ENCODE assay signal across 16 cellular contexts in genomic region chr6:82687855-82688254, GRCh38.
DNase-seq lines count a peak whose midpoint lies in the region; ATAC-seq, FAIRE-seq and TF ChIP-seq lines count a peak whose summit lies in the region.
"Had no signal": no experiment of that assay in that cellular context is flagged by ENCODE, and none has a peak within 500 bp of the region (broad histone marks: within the 10 kb centered on the region; RNA-seq: fewer than 3 reads in every experiment).

No MANE protein-coding gene starts in this region.

- DNase-seq in Calu3: no peak
- no peak for DNase-seq in HTR-8/SVneo (ENCODE audit: insufficient read length, low spot score)
- peak; percentile 18 for DNase-seq in WTC11 (ENCODE audit: low spot score)
- DNase-seq in left kidney (ENCODE audit: low read depth, low spot score): peak; percentile 23
- DNase-seq in epidermal melanocyte (ENCODE audit: insufficient read length, low spot score): no peak
- no peak for DNase-seq in immature natural killer cell
- DNase-seq in LoVo (ENCODE audit: low spot score): no peak
- DNase-seq: EL, H7, NCI-H1048, NCI-H1436 treated with DMSO at 0.1 percent for 48 hours, NCI-H2029 treated with DMSO at 0.1 percent for 48 hours, NCI-H510A, Peyer's patch had no signal

- H3K36me3 Mint-ChIP-seq in Calu3 (ENCODE audit: insufficient read depth, unreplicated experiment) (no peaks in the 10 kb centered on the region), WTC11 (no peaks in the 10 kb centered on the region), immature natural killer cell (no peaks in the 10 kb centered on the region)

- ATAC-seq in WTC11: peak; percentile 81
- no peak for ATAC-seq in GM21529 (IDR thresholded peaks at IDR 0.05; ENCODE audit: unreplicated experiment)
- ATAC-seq: Right ventricle myocardium inferior had no signal

- CTCF ChIA-PET in Calu3 (lab: Charles Lee) (no interaction called here), WTC11 (lab: Charles Lee) (no interaction called here)

- TF ChIP-seq CTCF in Calu3 (IDR thresholded peaks at IDR 0.05; ENCODE audit: unreplicated experiment): no peak
- no peak for TF ChIP-seq CTCF in WTC11 (IDR thresholded peaks at IDR 0.05)

- no TSS peak for BruUV-seq in Calu3 (replicated peaks; lab: Mats Ljungman, UMichigan)

- H3K4me3 Mint-ChIP-seq in Calu3 (ENCODE audit: low read depth, unreplicated experiment) (peak overlapping the region; percentile 27), WTC11 (no peak overlapping the region), immature natural killer cell (no peak overlapping the region)

- H3K4me1 Mint-ChIP-seq in Calu3 (ENCODE audit: low read depth, unreplicated experiment) (peaks cover 16% of the 10 kb centered on the region), WTC11 (peaks cover 13% of the 10 kb centered on the region), immature natural killer cell (no peaks in the 10 kb centered on the region)

- H3K27ac Mint-ChIP-seq in Calu3 (ENCODE audit: unreplicated experiment): no peak overlapping the region
- H3K27ac Mint-ChIP-seq in WTC11: no peak overlapping the region
- H3K27ac Mint-ChIP-seq in immature natural killer cell: no peak overlapping the region

- H3K27me3 Mint-ChIP-seq in Calu3 (ENCODE audit: unreplicated experiment) (no peaks in the 10 kb centered on the region), WTC11 (ENCODE audit: low read depth) (no peaks in the 10 kb centered on the region), immature natural killer cell (ENCODE audit: low read depth in 3 of 3) (peaks cover 0 to 2% (median 1%) of the 10 kb centered on the region in 3 donors)

- intact Hi-C loops in Calu3 (cut with micrococcal nuclease; ENCODE audit: unreplicated experiment): no loop called here

- POLR2A ChIA-PET in WTC11 (lab: Charles Lee): no interaction called here

- peak; percentile 55 for FAIRE-seq in HTR-8/SVneo (lab: Jason Lieb, UNC)

- H3K9me3 Mint-ChIP-seq in Calu3 (ENCODE audit: low read depth, unreplicated experiment) (peaks cover 2% of the 10 kb centered on the region), WTC11 (no peaks in the 10 kb centered on the region), immature natural killer cell (peaks cover 0 to 10% (median under 1%) of the 10 kb centered on the region in 6 donors)

TF ChIP-seq in WTC11, 78 proteins besides CTCF, POLR2A, EP300 and RAD21:
- no peak for TF ChIP-seq HMGA2 (CRISPR knock-in tag; IDR thresholded peaks at IDR 0.05)
- no peak for TF ChIP-seq IRF2 (CRISPR knock-in tag; IDR thresholded peaks at IDR 0.05; ENCODE audit: borderline replicate concordance, low read depth)
- TF ChIP-seq, protein P1, sequence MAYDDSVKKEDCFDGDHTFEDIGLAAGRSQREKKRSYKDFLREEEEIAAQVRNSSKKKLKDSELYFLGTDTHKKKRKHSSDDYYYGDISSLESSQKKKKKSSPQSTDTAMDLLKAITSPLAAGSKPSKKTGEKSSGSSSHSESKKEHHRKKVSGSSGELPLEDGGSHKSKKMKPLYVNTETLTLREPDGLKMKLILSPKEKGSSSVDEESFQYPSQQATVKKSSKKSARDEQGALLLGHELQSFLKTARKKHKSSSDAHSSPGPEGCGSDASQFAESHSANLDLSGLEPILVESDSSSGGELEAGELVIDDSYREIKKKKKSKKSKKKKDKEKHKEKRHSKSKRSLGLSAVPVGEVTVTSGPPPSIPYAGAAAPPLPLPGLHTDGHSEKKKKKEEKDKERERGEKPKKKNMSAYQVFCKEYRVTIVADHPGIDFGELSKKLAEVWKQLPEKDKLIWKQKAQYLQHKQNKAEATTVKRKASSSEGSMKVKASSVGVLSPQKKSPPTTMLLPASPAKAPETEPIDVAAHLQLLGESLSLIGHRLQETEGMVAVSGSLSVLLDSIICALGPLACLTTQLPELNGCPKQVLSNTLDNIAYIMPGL (CRISPR knock-in tag; IDR thresholded peaks at IDR 0.05): no peak
- no peak for TF ChIP-seq SOX15 (CRISPR knock-in tag; IDR thresholded peaks at IDR 0.05)
- TF ChIP-seq ZNF121 (CRISPR knock-in tag; IDR thresholded peaks at IDR 0.05): no peak
- TF ChIP-seq ZNF263 (CRISPR knock-in tag; IDR thresholded peaks at IDR 0.05; ENCODE audit: low read depth): no peak

Comparison
In these comparisons a context has a peak if more than half of its experiments do, and no peak if none do; other contexts are left out.
1. DNase-seq: peak in WTC11 (single experiment) and left kidney (single experiment); none in Calu3 (single experiment), HTR-8/SVneo (single experiment), epidermal melanocyte (single experiment), immature natural killer cell (0 of 3) and LoVo (single experiment).